ENCODE assay signal across 29 cellular contexts in genomic region chr15:69602095-69602494, GRCh38.
"Had no signal": no experiment of that assay in that cellular context is flagged by ENCODE, and none has a peak within 500 bp of the region (broad histone marks: within the 10 kb centered on the region; RNA-seq: fewer than 3 reads in every experiment).

No MANE protein-coding gene starts in this region.

- H3K9me3 ChIP-seq: colonic mucosa, esophagus muscularis mucosa, gastroesophageal sphincter, heart right ventricle, left ventricle myocardium inferior, lower lobe of right lung, ovary, right lobe of liver, suprapubic skin, transverse colon, upper lobe of right lung, uterus had no signal

- H3K27ac ChIP-seq: colonic mucosa, esophagus muscularis mucosa, foreskin keratinocyte, gastroesophageal sphincter, heart right ventricle, left ventricle myocardium inferior, lower lobe of right lung, ovary, right lobe of liver, suprapubic skin, transverse colon, upper lobe of right lung, uterus had no signal

- H3K36me3 ChIP-seq: colonic mucosa, esophagus muscularis mucosa, gastroesophageal sphincter, heart right ventricle, left ventricle myocardium inferior, lower lobe of right lung, ovary, right lobe of liver, suprapubic skin, transverse colon, upper lobe of right lung, uterus had no signal

- H3K4me3 ChIP-seq: colonic mucosa, esophagus muscularis mucosa, gastroesophageal sphincter, heart right ventricle, left ventricle myocardium inferior, lower lobe of right lung, ovary, right lobe of liver, smooth muscle cell, suprapubic skin, transverse colon, upper lobe of right lung, uterus had no signal

- H3K4me3 Mint-ChIP-seq: dendritic cell treated with granulocyte-macrophage colony-stimulating factor and Interleukin-4, amounts not matched to agents 40 ng/mL and 50 ng/mL, for 4 days; naive thymus-derived CD8-positive, alpha-beta T cell; nephron progenitor cell; stimulated activated naive CD8-positive, alpha-beta T cell treated with anti-CD3 and anti-CD28 coated beads, Interleukin-15, amount 100 ng/mL, for 72 hours had no signal

- H3K36me3 Mint-ChIP-seq: naive thymus-derived CD8-positive, alpha-beta T cell had no signal

- ATAC-seq: foreskin keratinocyte; gastroesophageal sphincter; heart right ventricle; left cardiac atrium; lower lobe of right lung; naive thymus-derived CD8-positive, alpha-beta T cell; right lobe of liver; stimulated activated naive CD8-positive, alpha-beta T cell treated with anti-CD3 and anti-CD28 coated beads, Interleukin-15, amount 100 ng/mL, for 72 hours; upper lobe of right lung had no signal

- H3K4me1 ChIP-seq: colonic mucosa, esophagus muscularis mucosa, foreskin keratinocyte, gastroesophageal sphincter, left ventricle myocardium inferior, suprapubic skin, transverse colon, uterus had no signal

- H3K27me3 ChIP-seq: esophagus muscularis mucosa, gastroesophageal sphincter, ovary, upper lobe of right lung, uterus had no signal

- DNase-seq: colonic mucosa; effector CD8-positive, alpha-beta T cell; foreskin keratinocyte; glutamatergic neuron; heart right ventricle; hippocampal formation; left cardiac atrium; left ventricle myocardium inferior; lower lobe of right lung; naive thymus-derived CD8-positive, alpha-beta T cell; nephron progenitor cell; occipital lobe; ovary; posterior cingulate gyrus; retina; stimulated activated CD4-positive, alpha-beta T cell treated with anti-CD3 and anti-CD28 coated beads, Interleukin-12 subunit alpha, Interleukin-12 subunit beta, amount 100 ng/mL, for 4 hours; stimulated activated CD4-positive, alpha-beta T cell treated with anti-CD3 and anti-CD28 coated beads, Interleukin-1b, Interleukin-23, amount 100 ng/mL, for 48 hours; stimulated activated CD4-positive, alpha-beta T cell treated with anti-CD3 and anti-CD28 coated beads, Interleukin-4, amount 100 ng/mL, for 1 hour; stimulated activated naive CD4-positive, alpha-beta T cell; stimulated activated naive CD8-positive, alpha-beta T cell treated with anti-CD3 and anti-CD28 coated beads, Interleukin-15, amount 100 ng/mL, for 72 hours; transverse colon; upper lobe of right lung; uterus had no signal

- H3K9me3 Mint-ChIP-seq: dendritic cell treated with granulocyte-macrophage colony-stimulating factor and Interleukin-4, amounts not matched to agents 40 ng/mL and 50 ng/mL, for 4 days; naive thymus-derived CD8-positive, alpha-beta T cell; stimulated activated naive CD8-positive, alpha-beta T cell treated with anti-CD3 and anti-CD28 coated beads, Interleukin-15, amount 100 ng/mL, for 72 hours had no signal

- H3K27ac Mint-ChIP-seq: dendritic cell treated with granulocyte-macrophage colony-stimulating factor and Interleukin-4, amounts not matched to agents 40 ng/mL and 50 ng/mL, for 4 days; naive thymus-derived CD8-positive, alpha-beta T cell; nephron progenitor cell had no signal
